In genomic region chr2:141341444-141341843, GRCh38 we compare ENCODE assay signal across 1 cellular context.
TF ChIP-seq lines count a peak whose summit lies in the region.

No MANE protein-coding gene starts in this region.

TF ChIP-seq in SK-N-SH treated with all-trans-retinoic acid at 6 μM for 48 hours, 23 proteins besides CTCF, POLR2A, EP300 and RAD21 (continued from another document):
- TF ChIP-seq, protein P1, sequence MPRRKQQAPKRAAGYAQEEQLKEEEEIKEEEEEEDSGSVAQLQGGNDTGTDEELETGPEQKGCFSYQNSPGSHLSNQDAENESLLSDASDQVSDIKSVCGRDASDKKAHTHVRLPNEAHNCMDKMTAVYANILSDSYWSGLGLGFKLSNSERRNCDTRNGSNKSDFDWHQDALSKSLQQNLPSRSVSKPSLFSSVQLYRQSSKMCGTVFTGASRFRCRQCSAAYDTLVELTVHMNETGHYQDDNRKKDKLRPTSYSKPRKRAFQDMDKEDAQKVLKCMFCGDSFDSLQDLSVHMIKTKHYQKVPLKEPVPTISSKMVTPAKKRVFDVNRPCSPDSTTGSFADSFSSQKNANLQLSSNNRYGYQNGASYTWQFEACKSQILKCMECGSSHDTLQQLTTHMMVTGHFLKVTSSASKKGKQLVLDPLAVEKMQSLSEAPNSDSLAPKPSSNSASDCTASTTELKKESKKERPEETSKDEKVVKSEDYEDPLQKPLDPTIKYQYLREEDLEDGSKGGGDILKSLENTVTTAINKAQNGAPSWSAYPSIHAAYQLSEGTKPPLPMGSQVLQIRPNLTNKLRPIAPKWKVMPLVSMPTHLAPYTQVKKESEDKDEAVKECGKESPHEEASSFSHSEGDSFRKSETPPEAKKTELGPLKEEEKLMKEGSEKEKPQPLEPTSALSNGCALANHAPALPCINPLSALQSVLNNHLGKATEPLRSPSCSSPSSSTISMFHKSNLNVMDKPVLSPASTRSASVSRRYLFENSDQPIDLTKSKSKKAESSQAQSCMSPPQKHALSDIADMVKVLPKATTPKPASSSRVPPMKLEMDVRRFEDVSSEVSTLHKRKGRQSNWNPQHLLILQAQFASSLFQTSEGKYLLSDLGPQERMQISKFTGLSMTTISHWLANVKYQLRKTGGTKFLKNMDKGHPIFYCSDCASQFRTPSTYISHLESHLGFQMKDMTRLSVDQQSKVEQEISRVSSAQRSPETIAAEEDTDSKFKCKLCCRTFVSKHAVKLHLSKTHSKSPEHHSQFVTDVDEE (CRISPR knock-in tag; IDR thresholded peaks at IDR 0.05): no peak
- TF ChIP-seq TOX (CRISPR knock-in tag; IDR thresholded peaks at IDR 0.05; ENCODE audit: borderline replicate concordance): peak; percentile 42
- TF ChIP-seq, protein P2, sequence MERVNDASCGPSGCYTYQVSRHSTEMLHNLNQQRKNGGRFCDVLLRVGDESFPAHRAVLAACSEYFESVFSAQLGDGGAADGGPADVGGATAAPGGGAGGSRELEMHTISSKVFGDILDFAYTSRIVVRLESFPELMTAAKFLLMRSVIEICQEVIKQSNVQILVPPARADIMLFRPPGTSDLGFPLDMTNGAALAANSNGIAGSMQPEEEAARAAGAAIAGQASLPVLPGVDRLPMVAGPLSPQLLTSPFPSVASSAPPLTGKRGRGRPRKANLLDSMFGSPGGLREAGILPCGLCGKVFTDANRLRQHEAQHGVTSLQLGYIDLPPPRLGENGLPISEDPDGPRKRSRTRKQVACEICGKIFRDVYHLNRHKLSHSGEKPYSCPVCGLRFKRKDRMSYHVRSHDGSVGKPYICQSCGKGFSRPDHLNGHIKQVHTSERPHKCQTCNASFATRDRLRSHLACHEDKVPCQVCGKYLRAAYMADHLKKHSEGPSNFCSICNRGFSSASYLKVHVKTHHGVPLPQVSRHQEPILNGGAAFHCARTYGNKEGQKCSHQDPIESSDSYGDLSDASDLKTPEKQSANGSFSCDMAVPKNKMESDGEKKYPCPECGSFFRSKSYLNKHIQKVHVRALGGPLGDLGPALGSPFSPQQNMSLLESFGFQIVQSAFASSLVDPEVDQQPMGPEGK (CRISPR knock-in tag; IDR thresholded peaks at IDR 0.05; ENCODE audit: borderline replicate concordance): no peak
- TF ChIP-seq ZFP3 (CRISPR knock-in tag; IDR thresholded peaks at IDR 0.05): no peak
- no peak for TF ChIP-seq BACH2 (CRISPR knock-in tag; IDR thresholded peaks at IDR 0.05; ENCODE audit: borderline replicate concordance)
- TF ChIP-seq CREB5 (CRISPR knock-in tag; IDR thresholded peaks at IDR 0.05; ENCODE audit: low read depth): peak; percentile 75; the same call in 1 of the 2 replicates
- no peak for TF ChIP-seq PPARA (CRISPR knock-in tag; IDR thresholded peaks at IDR 0.05; ENCODE audit: borderline replicate concordance)
